Comparison of ENCODE assay signal across 21 cellular contexts in the genomic region with DNA sequence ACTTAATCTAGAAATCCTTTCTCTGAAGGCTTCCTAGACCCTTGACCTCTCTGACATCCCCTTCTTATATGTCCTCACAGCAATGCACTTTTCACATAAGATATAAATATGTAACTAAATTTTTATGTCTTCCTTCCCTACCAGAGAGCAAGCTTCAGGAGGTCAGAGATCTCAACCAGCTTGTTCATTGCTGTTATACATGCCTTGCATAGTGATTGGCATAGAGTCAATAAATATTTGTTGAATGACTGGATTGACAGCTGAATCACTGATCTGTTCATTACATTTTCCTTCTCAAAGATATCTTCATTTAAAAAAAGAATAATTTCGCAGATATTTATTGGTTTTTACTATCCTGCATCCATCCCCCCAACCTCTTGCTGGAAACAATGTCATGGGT.
"Had no signal": no experiment of that assay in that cellular context is flagged by ENCODE, and none has a peak within 500 bp of the region (broad histone marks: within the 10 kb centered on the region; RNA-seq: fewer than 3 reads in every experiment).

No MANE protein-coding gene starts in this region.

- DNase-seq: Kasumi-1, MM.1S, NCI-H1092 treated with DMSO at 0.1 percent for 48 hours, NCI-H1436, NCI-H187, NCI-H2029, NCI-H2081 treated with DMSO at 0.1 percent for 48 hours, NCI-H2171, NCI-H226, NCI-H446, NCI-H510A, NCI-H524 treated with DMSO at 0.1 percent for 48 hours, NCI-H69, NCI-H774, Peyer's patch, RPMI8226, SHP77, SK-N-SH had no signal

- H2AFZ ChIP-seq: PC-9 had no signal

- H3K4me1 ChIP-seq: Peyer's patch had no signal

- H3K9ac ChIP-seq: KMS-11, SK-N-SH had no signal

- H3K4me2 ChIP-seq: KMS-11, PC-9, SK-N-SH had no signal

- H3K4me3 ChIP-seq: K562, PC-9, Peyer's patch had no signal

- H3K9me2 ChIP-seq: SK-N-SH had no signal

- H3K36me3 ChIP-seq: Peyer's patch had no signal

- ATAC-seq: K562 had no signal

- H3K9me3 ChIP-seq: SK-N-SH had no signal

- H3K27ac ChIP-seq: KMS-11, PC-9, Peyer's patch had no signal

- H3K27me3 ChIP-seq: Peyer's patch had no signal
